ENCODE assay signal across 1 cellular context in genomic region chr11:67311051-67311555, GRCh38.
A peak's percentile ranks its signal among the peaks of the same experiment; 100 is the strongest.
TF ChIP-seq lines count a peak whose summit lies in the region.

No MANE protein-coding gene starts in this region.

TF ChIP-seq in K562, 482 proteins besides CTCF, POLR2A, EP300 and RAD21:
- no peak for TF ChIP-seq ZBTB5 (IDR thresholded peaks at IDR 0.05)
- TF ChIP-seq ZNF263 (CRISPR knock-in tag; IDR thresholded peaks at IDR 0.05; ENCODE audit: borderline replicate concordance), result 0 out of 2 replicates have a peak, but pooled peaks have one; percentile 20
